In the genomic region with DNA sequence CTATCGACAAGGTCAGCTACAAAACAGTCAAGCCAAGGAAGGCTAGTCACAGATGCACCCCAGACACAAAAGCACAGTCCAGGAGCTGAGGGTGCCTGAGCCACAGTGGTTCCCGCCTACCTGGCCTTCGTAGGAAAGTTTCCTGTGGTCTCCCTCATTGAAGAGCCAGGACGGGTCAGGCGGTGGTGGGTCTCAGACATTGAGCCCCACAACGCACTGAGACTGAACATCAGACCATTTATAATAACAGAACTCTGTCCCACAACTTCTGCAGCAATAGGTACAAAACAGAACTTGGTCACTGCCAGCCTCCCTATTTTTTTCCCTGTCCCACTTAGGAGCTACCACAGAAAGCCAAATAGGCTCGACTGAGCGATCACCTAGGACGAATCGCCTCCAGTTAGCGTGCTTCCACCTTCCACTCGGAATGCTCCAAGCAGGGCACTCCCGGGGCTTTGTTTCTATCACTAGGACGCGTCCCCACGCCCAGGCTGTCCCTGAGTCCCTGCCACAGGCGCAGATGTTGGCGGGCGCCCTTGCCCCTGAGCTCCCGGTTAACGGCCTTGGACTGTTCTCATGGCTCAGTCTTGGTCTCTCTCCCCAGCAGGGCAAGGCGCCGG, we compare ENCODE assay signal across 8 cellular contexts. TPM values are rescaled to one million over a fixed set of nuclear protein-coding genes. Genes with fewer than 3 reads are reported as not detected.
DNase-seq lines count a peak whose midpoint lies in the region; ATAC-seq and TF ChIP-seq lines count a peak whose summit lies in the region.

No MANE protein-coding gene starts in this region.

- H3K27ac ChIP-seq in gastroesophageal sphincter = peak overlapping the region; percentile 9 to 86 (median 80)

- no peak for TF ChIP-seq POLR2A in gastroesophageal sphincter (IDR thresholded peaks at IDR 0.05)

- intact Hi-C loops in Right ventricle myocardium inferior (cut with DNase I) (loop anchor here (10.0 kb wide), 1 partner anchor 77 kb away; a partner anchor contains a TSS), cardiac septum (cut with DNase I) (no loop called here), sciatic nerve (cut with DNase I) (no loop called here)

- TF ChIP-seq CTCF in gastroesophageal sphincter (IDR thresholded peaks at IDR 0.05) = no peak

- peak overlapping the region; percentile 93 to 98 (median 94) for H3K4me3 Mint-ChIP-seq in T-cell

- H3K36me3 Mint-ChIP-seq in T-cell = peaks cover 50% of the 10 kb centered on the region

- H3K36me3 ChIP-seq in gastroesophageal sphincter = peaks cover 0 to 35% of the 10 kb centered on the region in 2 donors

- peaks cover 17 to 29% (median 21%) of the 10 kb centered on the region in 3 donors for H3K9me3 Mint-ChIP-seq in T-cell

- peak overlapping the region; percentile 53 to 77 for H3K4me3 ChIP-seq in gastroesophageal sphincter

- H3K27me3 ChIP-seq in gastroesophageal sphincter = no peaks in the 10 kb centered on the region

- H3K27me3 Mint-ChIP-seq in T-cell = no peaks in the 10 kb centered on the region

- TF ChIP-seq EP300 in gastroesophageal sphincter (IDR thresholded peaks at IDR 0.05) = no peak

- H3K27ac Mint-ChIP-seq in T-cell = peak overlapping the region; percentile 93

- POLR2A ChIA-PET in T-cell (lab: Charles Lee) = no interaction called here

- CTCF ChIA-PET in T-cell (lab: Charles Lee) = interaction anchor here (0.6 kb wide), 2 partner anchors 9 to 82 kb away, joined by 5 read pairs; no protein-coding TSS in a partner anchor

- 20 to 27% methylated on average over 4 to 7 of the region's 23 CpGs for WGBS in gastroesophageal sphincter (ENCODE audit: low coverage in 1 of 2), 2 donors

- peak; percentile 38 for ATAC-seq in Right ventricle myocardium inferior
- ATAC-seq in T-cell (replicated peaks in 1 of 4) = no peak
- ATAC-seq in gastroesophageal sphincter = no peak
- peak; percentile 45 for ATAC-seq in sciatic nerve
- no peak for ATAC-seq in HG03571 (IDR thresholded peaks at IDR 0.05; ENCODE audit: unreplicated experiment)

- DNase-seq in Right ventricle myocardium inferior (ENCODE audit: missing footprints) = no peak
- no peak for DNase-seq in cardiac septum (ENCODE audit: low spot score)
- DNase-seq in T-cell = no peak
- DNase-seq in sciatic nerve (ENCODE audit: low spot score) = no peak
- no peak for DNase-seq in NK-92 treated with Interleukin-12 subunit alpha and Interleukin-12 subunit beta, amount 100 ng/mL, for 24 hours (lab: John Stamatoyannopoulos, UW)
- DNase-seq in activated CD4-positive, CD25-positive, alpha-beta regulatory T cell treated with anti-CD3 and anti-CD28 coated beads, Interleukin-2, amount 50 U/mL, for 72 hours = no peak

- H3K4me1 ChIP-seq in gastroesophageal sphincter = peaks cover 0 to 19% (median 9%) of the 10 kb centered on the region in 3 donors

- H3K9me3 ChIP-seq in gastroesophageal sphincter = peaks cover 0 to 92% (median 2%) of the 10 kb centered on the region in 3 donors

- peaks cover 25 to 29% (median 27%) of the 10 kb centered on the region in 3 donors for H3K4me1 Mint-ChIP-seq in T-cell

RNA-seq across cellular contexts. Expression of a gene that starts 0.6 kb away (rescaled TPM):
- total RNA-seq in Right ventricle myocardium inferior (19.4 TPM), cardiac septum (28.1 TPM), T-cell (10 to 100 TPM; 23.4 to 54.0 (median 47.1) TPM), gastroesophageal sphincter (10 to 100 TPM; 25.4 to 54.6 (median 34.6) TPM), sciatic nerve (28.9 TPM)

RNA-seq across cellular contexts. Expression of a gene that starts 45.2 kb away (rescaled TPM):
- total RNA-seq in Right ventricle myocardium inferior (17.8 TPM), cardiac septum (26.7 TPM), T-cell (10 to 100 TPM; 44.9 to 70.7 (median 63.4) TPM), gastroesophageal sphincter (10 to 100 TPM; 17.0 to 23.5 (median 18.6) TPM), sciatic nerve (32.0 TPM)

RNA-seq across cellular contexts. Expression of a gene that starts 50.7 kb away (rescaled TPM):
- total RNA-seq in Right ventricle myocardium inferior (4.2 TPM), cardiac septum (6.2 TPM), T-cell (10 to 100 TPM in 2 of 5 donors, 1 to 10 TPM in 3; 8.6 to 11.0 (median 9.2) TPM), gastroesophageal sphincter (10 to 100 TPM in 2 of 4 donors, 1 to 10 TPM in 2; 5.6 to 11.6 (median 9.5) TPM), sciatic nerve (6.9 TPM)

Comparison
In these comparisons a context has a peak if more than half of its experiments do, and no peak if none do; other contexts are left out.
1. ATAC-seq: peak in Right ventricle myocardium inferior (single experiment) and sciatic nerve (single experiment); none in T-cell (0 of 4), gastroesophageal sphincter (single experiment) and HG03571 (single experiment).